ENCODE assay signal across 15 cellular contexts in the genomic region with DNA sequence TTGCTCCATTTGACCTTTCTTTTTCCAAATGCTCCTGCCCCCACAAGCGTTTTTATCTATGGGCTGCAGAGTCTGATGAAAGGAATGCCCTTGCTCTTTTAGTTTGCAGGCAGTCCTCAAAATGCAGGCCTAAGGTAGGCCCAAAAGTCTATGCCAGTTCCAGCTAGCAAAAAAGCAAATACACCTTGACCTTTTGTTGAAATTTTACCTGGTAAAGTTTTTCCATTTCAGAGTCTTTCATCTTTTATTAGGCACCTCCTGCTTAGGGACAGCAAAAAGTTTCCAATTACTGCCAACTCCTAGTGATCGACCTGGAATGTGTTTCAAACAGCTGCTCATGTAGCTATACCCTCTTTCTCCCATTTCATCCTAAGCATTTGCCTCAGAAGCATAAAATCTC. TPM values are rescaled to one million over a fixed set of nuclear protein-coding genes. Genes with fewer than 3 reads are reported as not detected.
A peak's percentile ranks its signal among the peaks of the same experiment; 100 is the strongest.
DNase-seq lines count a peak whose midpoint lies in the region; ATAC-seq and TF ChIP-seq lines count a peak whose summit lies in the region.
"Had no signal": no experiment of that assay in that cellular context is flagged by ENCODE, and none has a peak within 500 bp of the region (broad histone marks: within the 10 kb centered on the region; RNA-seq: fewer than 3 reads in every experiment).

No MANE protein-coding gene starts in this region.

- peaks cover 80% of the 10 kb centered on the region for H3K36me3 ChIP-seq in mesodermal cell (ENCODE audit: control insufficient read depth, insufficient read depth, low read length)

- no peak for DNase-seq in stimulated activated naive CD8-positive, alpha-beta T cell treated with anti-CD3 and anti-CD28 coated beads, Interleukin-15, amount 100 ng/mL, for 72 hours
- DNase-seq in type B pancreatic cell (ENCODE audit: extremely low spot score, unreplicated experiment) = no peak
- DNase-seq in NCI-H510A (lab: John Stamatoyannopoulos, UW) = no peak
- DNase-seq in activated T-cell treated with anti-CD3 and anti-CD28 coated beads, Interleukin-2, amount 50 U/mL, for 1 hour = no peak
- DNase-seq: activated CD8-positive, alpha-beta memory T cell treated with anti-CD3 and anti-CD28 coated beads, Interleukin-2, amount 50 U/mL, for 48 hours; CD8-positive, alpha-beta T cell; effector CD4-positive, alpha-beta T cell; esophagus squamous epithelium; midbrain; NCI-H1417; nucleus accumbens had no signal

- no peak for TF ChIP-seq CTCF in type B pancreatic cell (conservative IDR thresholded peaks at IDR 0.05)

- no peak overlapping the region for H3K4me3 Mint-ChIP-seq in stimulated activated naive CD8-positive, alpha-beta T cell treated with anti-CD3 and anti-CD28 coated beads, Interleukin-15, Interleukin-2, amounts not matched to agents 100 ng/mL and 50 ng/mL, for 24 hours
- H3K4me3 Mint-ChIP-seq in stimulated activated naive CD8-positive, alpha-beta T cell treated with anti-CD3 and anti-CD28 coated beads, Interleukin-15, amount 100 ng/mL, for 72 hours = no peak overlapping the region
- H3K4me3 Mint-ChIP-seq in type B pancreatic cell = peak overlapping the region; percentile 31
- H3K4me3 Mint-ChIP-seq: CD8-positive, alpha-beta T cell had no signal

- H3K27ac Mint-ChIP-seq in stimulated activated naive CD8-positive, alpha-beta T cell treated with anti-CD3 and anti-CD28 coated beads, Interleukin-15, Interleukin-2, amounts not matched to agents 100 ng/mL and 50 ng/mL, for 24 hours = peak overlapping the region; percentile 38
- peak overlapping the region in 1 of 2 donors; percentile 33 for H3K27ac Mint-ChIP-seq in stimulated activated naive CD8-positive, alpha-beta T cell treated with anti-CD3 and anti-CD28 coated beads, Interleukin-15, amount 100 ng/mL, for 72 hours
- peak overlapping the region; percentile 32 for H3K27ac Mint-ChIP-seq in type B pancreatic cell

- no peaks in the 10 kb centered on the region for H3K4me1 ChIP-seq in mesodermal cell (ENCODE audit: control insufficient read depth, insufficient read depth, low read length, poor library complexity, severe bottlenecking)

- 88 to 100% methylated on average over 1 of the region's 2 CpGs for WGBS in mesodermal cell (ENCODE audit: insufficient coverage in 2 of 2), 2 experiments

- no peak overlapping the region for H3K4me3 ChIP-seq in mesodermal cell (ENCODE audit: extremely low read depth, insufficient read depth, low read length, poor library complexity, severe bottlenecking)
- H3K4me3 ChIP-seq: esophagus squamous epithelium, HAP-1, right atrium auricular region had no signal

- H3K27me3 Mint-ChIP-seq in stimulated activated naive CD8-positive, alpha-beta T cell treated with anti-CD3 and anti-CD28 coated beads, Interleukin-15, Interleukin-2, amounts not matched to agents 100 ng/mL and 50 ng/mL, for 24 hours = no peaks in the 10 kb centered on the region
- no peaks in the 10 kb centered on the region for H3K27me3 Mint-ChIP-seq in stimulated activated naive CD8-positive, alpha-beta T cell treated with anti-CD3 and anti-CD28 coated beads, Interleukin-15, amount 100 ng/mL, for 72 hours
- no peaks in the 10 kb centered on the region for H3K27me3 Mint-ChIP-seq in type B pancreatic cell

- H3K27ac ChIP-seq in mesodermal cell (ENCODE audit: low read depth, low read length, severe bottlenecking) = peak overlapping the region; percentile 10
- H3K27ac ChIP-seq: esophagus squamous epithelium, right atrium auricular region had no signal

- peaks cover 43% of the 10 kb centered on the region for H3K36me3 Mint-ChIP-seq in stimulated activated naive CD8-positive, alpha-beta T cell treated with anti-CD3 and anti-CD28 coated beads, Interleukin-15, Interleukin-2, amounts not matched to agents 100 ng/mL and 50 ng/mL, for 24 hours (ENCODE audit: low read depth)
- peaks cover 26% of the 10 kb centered on the region for H3K36me3 Mint-ChIP-seq in type B pancreatic cell

- no peaks in the 10 kb centered on the region for H3K9me3 Mint-ChIP-seq in stimulated activated naive CD8-positive, alpha-beta T cell treated with anti-CD3 and anti-CD28 coated beads, Interleukin-15, Interleukin-2, amounts not matched to agents 100 ng/mL and 50 ng/mL, for 24 hours
- no peaks in the 10 kb centered on the region for H3K9me3 Mint-ChIP-seq in stimulated activated naive CD8-positive, alpha-beta T cell treated with anti-CD3 and anti-CD28 coated beads, Interleukin-15, amount 100 ng/mL, for 72 hours
- H3K9me3 Mint-ChIP-seq in type B pancreatic cell = no peaks in the 10 kb centered on the region
- H3K9me3 Mint-ChIP-seq: CD8-positive, alpha-beta T cell had no signal

- ATAC-seq in stimulated activated naive CD8-positive, alpha-beta T cell treated with anti-CD3 and anti-CD28 coated beads, Interleukin-15, amount 100 ng/mL, for 72 hours = no peak
- ATAC-seq: CD8-positive, alpha-beta T cell had no signal

- peaks cover 26% of the 10 kb centered on the region for H3K4me1 Mint-ChIP-seq in stimulated activated naive CD8-positive, alpha-beta T cell treated with anti-CD3 and anti-CD28 coated beads, Interleukin-15, Interleukin-2, amounts not matched to agents 100 ng/mL and 50 ng/mL, for 24 hours (ENCODE audit: low read depth)
- peaks cover 33% of the 10 kb centered on the region for H3K4me1 Mint-ChIP-seq in stimulated activated naive CD8-positive, alpha-beta T cell treated with anti-CD3 and anti-CD28 coated beads, Interleukin-15, amount 100 ng/mL, for 72 hours
- peaks cover 36% of the 10 kb centered on the region for H3K4me1 Mint-ChIP-seq in type B pancreatic cell (ENCODE audit: unreplicated experiment)

- H3K9me3 ChIP-seq in mesodermal cell (ENCODE audit: control insufficient read depth, low read length) = no peaks in the 10 kb centered on the region
- H3K9me3 ChIP-seq: esophagus squamous epithelium, HAP-1, right atrium auricular region had no signal

RNA-seq across cellular contexts. Expression of gene LEAP2, which starts 2.7 kb away (rescaled TPM):
- polyA plus RNA-seq in mesodermal cell (2013, experiment 1 of 2) = 0.88 TPM
- 0.71 TPM for polyA plus RNA-seq in mesodermal cell (2013, experiment 2 of 2)
- 2.5 and 2.9 TPM in 2 replicates for total RNA-seq in type B pancreatic cell (ENCODE audit: low replicate concordance)

RNA-seq across cellular contexts. Expression of gene UQCRQ, which starts 4.4 kb away (rescaled TPM):
- 246 TPM for polyA plus RNA-seq in mesodermal cell (2013, experiment 1 of 2)
- polyA plus RNA-seq in mesodermal cell (2013, experiment 2 of 2) = 281 TPM
- total RNA-seq in type B pancreatic cell (ENCODE audit: low replicate concordance) = 445 and 544 TPM in 2 replicates

RNA-seq across cellular contexts. Expression of gene GDF9, which starts 4.5 kb away (rescaled TPM):
- 0.48 TPM for polyA plus RNA-seq in mesodermal cell (2013, experiment 1 of 2)
- 0.81 TPM for polyA plus RNA-seq in mesodermal cell (2013, experiment 2 of 2)
- total RNA-seq in type B pancreatic cell (ENCODE audit: low replicate concordance) = 1.4 and 1.5 TPM in 2 replicates

RNA-seq across cellular contexts. Expression of gene SHROOM1, which starts 40.4 kb away (rescaled TPM):
- 6.3 TPM for polyA plus RNA-seq in mesodermal cell (2013, experiment 1 of 2)
- polyA plus RNA-seq in mesodermal cell (2013, experiment 2 of 2) = 4.4 TPM
- 7.2 and 7.6 TPM in 2 replicates for total RNA-seq in type B pancreatic cell (ENCODE audit: low replicate concordance)

RNA-seq across cellular contexts. Expression of gene SOWAHA, which starts 57.7 kb away (rescaled TPM):
- polyA plus RNA-seq in mesodermal cell (2013, experiment 1 of 2) = 0.33 TPM
- 0.25 TPM for polyA plus RNA-seq in mesodermal cell (2013, experiment 2 of 2)
- 2.5 and 4.4 TPM in 2 replicates for total RNA-seq in type B pancreatic cell (ENCODE audit: low replicate concordance)
- total RNA-seq: CD8-positive, alpha-beta T cell; right atrium auricular region had no signal
